In genomic region chr17:47315451-47316266, GRCh38 we compare ENCODE assay signal across 8 cellular contexts. TPM values are rescaled to one million over a fixed set of nuclear protein-coding genes. Genes with fewer than 3 reads are reported as not detected.
DNase-seq lines count a peak whose midpoint lies in the region; ATAC-seq, FAIRE-seq and TF ChIP-seq lines count a peak whose summit lies in the region.

No MANE protein-coding gene starts in this region.

- H3K27ac ChIP-seq in 22Rv1, result no peak overlapping the region
- H3K27ac ChIP-seq in SJCRH30, result peak overlapping the region; percentile 2; the same call in 1 of the 2 replicates
- H3K27ac ChIP-seq in coronary artery, result peak overlapping the region; percentile 29 to 81
- H3K27ac ChIP-seq in liver (ENCODE audit: low read depth in 1 of 2, low read length in 2 of 2), result peak overlapping the region; percentile 81 to 91

- peak; percentile 96 for FAIRE-seq in G401.6 (lab: Jason Lieb, UNC)

- no peaks in the 10 kb centered on the region for H3K36me3 ChIP-seq in SJCRH30
- no peaks in the 10 kb centered on the region for H3K36me3 ChIP-seq in liver (ENCODE audit: control insufficient read depth in 4 of 4, insufficient read depth in 3 of 4, low read depth in 1 of 4, low read length in 3 of 4)

- TF ChIP-seq CTCF in 22Rv1 (IDR thresholded peaks at IDR 0.05) (peak; percentile 83), coronary artery (IDR thresholded peaks at IDR 0.05) (peak; percentile 62), liver (IDR thresholded peaks at IDR 0.05; ENCODE audit: low read depth, low read length, missing input control) (peak; percentile 89)

- no peak for ATAC-seq in HG03460 (IDR thresholded peaks at IDR 0.05; ENCODE audit: unreplicated experiment)

- H3K4me3 ChIP-seq in SJCRH30 (no peak overlapping the region), coronary artery (no peak overlapping the region), liver (ENCODE audit: low read depth in 1 of 3, low read length in 3 of 3) (peak overlapping the region in 1 of 3 donors; percentile 14)

- H3K9me3 ChIP-seq in SJCRH30 (replicated peaks) (no peaks in the 10 kb centered on the region), liver (ENCODE audit: control insufficient read depth in 4 of 4, low read length in 3 of 4) (no peaks in the 10 kb centered on the region)

- peak; percentile 96 to 98 for TF ChIP-seq RAD21 in liver (IDR thresholded peaks at IDR 0.05)

- DNase-seq in MV-4-11 (lab: John Stamatoyannopoulos, UW) (peak; percentile 70), SJCRH30 (peak; percentile 53 to 87), coronary artery (ENCODE audit: low spot score) (no peak), superior temporal gyrus (ENCODE audit: extremely low spot score) (peak; percentile 92)

- H3K27me3 ChIP-seq in SJCRH30 (no peaks in the 10 kb centered on the region), liver (ENCODE audit: control insufficient read depth in 4 of 4, insufficient read depth in 4 of 4, low read length in 3 of 4) (no peaks in the 10 kb centered on the region)

- H3K4me1 ChIP-seq in SJCRH30 (peaks cover 33% of the 10 kb centered on the region), liver (ENCODE audit: control insufficient read depth in 4 of 4, insufficient read depth in 4 of 4, low read length in 3 of 4) (peaks cover 3 to 18% (median 8%) of the 10 kb centered on the region in 4 donors)

- WGBS in liver, result 28% methylated on average over 7 of the region's 7 CpGs

- H3K9ac ChIP-seq in liver (ENCODE audit: low read depth in 1 of 2, low read length in 2 of 2), result peak overlapping the region in 1 of 2 donors; percentile 32

TF ChIP-seq in liver, 16 proteins besides CTCF, POLR2A, EP300 and RAD21:
- no peak for TF ChIP-seq GABPA (IDR thresholded peaks at IDR 0.05 in 1 of 2, conservative IDR thresholded peaks at IDR 0.05 in 1 of 2)
- TF ChIP-seq ATF3 (IDR thresholded peaks at IDR 0.05), result no peak
- no peak for TF ChIP-seq NR2F2 (IDR thresholded peaks at IDR 0.05)
- no peak for TF ChIP-seq REST (IDR thresholded peaks at IDR 0.05)
- no peak for TF ChIP-seq SP1 (IDR thresholded peaks at IDR 0.05)
- TF ChIP-seq FOXA1 (IDR thresholded peaks at IDR 0.05), result no peak

RNA-seq across cellular contexts. Expression of gene EFCAB13, which starts 8.1 kb away (rescaled TPM):
- total RNA-seq in SJCRH30 (2014; rRNA removed; shearing (Covaris generic)), result 4.7 and 7.0 TPM in 2 replicates
- total RNA-seq in liver, result 1 to 10 TPM; 2.0 to 2.6 TPM
- polyA plus RNA-seq in liver, result 1 to 10 TPM in 1 of 2 donors, under 1 TPM in 1; 0.80 to 2.9 TPM
